Comparison of ENCODE assay signal across 8 cellular contexts in genomic region chr1:245153645-245154428, GRCh38. TPM values are rescaled to one million over a fixed set of nuclear protein-coding genes. Genes with fewer than 3 reads are reported as not detected.
DNase-seq lines count a peak whose midpoint lies in the region; ATAC-seq and TF ChIP-seq lines count a peak whose summit lies in the region.

No MANE protein-coding gene starts in this region.

- H3K4me1 ChIP-seq in HUES64 (ENCODE audit: insufficient read depth, low read length) (peaks cover 12% of the 10 kb centered on the region; the same call in 1 of the 2 replicates), foreskin keratinocyte (no peaks in the 10 kb centered on the region), ovary (ENCODE audit: insufficient read depth) (peaks cover 12% of the 10 kb centered on the region)

- no peaks in the 10 kb centered on the region for H3K36me3 ChIP-seq in HUES64 (ENCODE audit: insufficient read depth, low read length)
- H3K36me3 ChIP-seq in ovary: no peaks in the 10 kb centered on the region

- H3K4me1 Mint-ChIP-seq in activated CD8-positive, alpha-beta memory T cell treated with anti-CD3 and anti-CD28 coated beads, Interleukin-2, amount 10 ng/mL, durations not matched to agents 7 days and 5 days: peaks cover 27% of the 10 kb centered on the region

- peak overlapping the region; percentile 62 for H3K4me3 Mint-ChIP-seq in activated CD8-positive, alpha-beta memory T cell treated with anti-CD3 and anti-CD28 coated beads, Interleukin-2, amount 10 ng/mL, durations not matched to agents 7 days and 5 days

- TF ChIP-seq POLR2A in ovary (IDR thresholded peaks at IDR 0.05): no peak

- H3K27ac ChIP-seq in HUES64 (ENCODE audit: low read depth, low read length): no peak overlapping the region
- no peak overlapping the region for H3K27ac ChIP-seq in foreskin keratinocyte
- no peak overlapping the region for H3K27ac ChIP-seq in ovary

- H3K27me3 ChIP-seq in HUES64 (ENCODE audit: insufficient read depth, low read length) (peaks cover 69% of the 10 kb centered on the region), foreskin keratinocyte (peaks cover 8% of the 10 kb centered on the region), ovary (no peaks in the 10 kb centered on the region)

- 1% methylated on average over 70 of the region's 70 CpGs for WGBS in HUES64
- 1 to 2% (median 1%) methylated on average over 39 to 70 of the region's 70 CpGs for WGBS in ovary, 3 donors

- no peak for ATAC-seq in activated CD8-positive, alpha-beta memory T cell treated with anti-CD3 and anti-CD28 coated beads, Interleukin-2, amount 10 ng/mL, durations not matched to agents 7 days and 5 days
- no peak for ATAC-seq in foreskin keratinocyte
- no peak for ATAC-seq in HG02938 (IDR thresholded peaks at IDR 0.05; ENCODE audit: unreplicated experiment)
- ATAC-seq in GM18870 (IDR thresholded peaks at IDR 0.05; ENCODE audit: unreplicated experiment): no peak

- DNase-seq in DMS53 treated with DMSO at 0.1 percent for 48 hours (lab: John Stamatoyannopoulos, UW; ENCODE audit: unreplicated experiment) (peak; percentile 43), foreskin keratinocyte (peak; percentile 21 to 33), ovary (peak in 3 of 5 donors; percentile 31 to 41 (median 34)), foreskin melanocyte (no peak)
- no peak for DNase-seq in activated CD8-positive, alpha-beta memory T cell treated with anti-CD3 and anti-CD28 coated beads, Interleukin-2, amount 10 ng/mL, durations not matched to agents 7 days and 5 days

- CTCF ChIA-PET in activated CD8-positive, alpha-beta memory T cell treated with anti-CD3 and anti-CD28 coated beads, Interleukin-2, amount 10 ng/mL, durations not matched to agents 7 days and 5 days (lab: Charles Lee): interaction anchor here (0.7 to 2.6 kb wide), 22 partner anchors 13 to 1339 kb away, joined by 3 to 15 read pairs (median 6); no protein-coding TSS in a partner anchor

- H3K9me3 Mint-ChIP-seq in activated CD8-positive, alpha-beta memory T cell treated with anti-CD3 and anti-CD28 coated beads, Interleukin-2, amount 10 ng/mL, durations not matched to agents 7 days and 5 days (ENCODE audit: low read depth): no peaks in the 10 kb centered on the region

- no peak overlapping the region for H3K27ac Mint-ChIP-seq in activated CD8-positive, alpha-beta memory T cell treated with anti-CD3 and anti-CD28 coated beads, Interleukin-2, amount 10 ng/mL, durations not matched to agents 7 days and 5 days

- H3K36me3 Mint-ChIP-seq in activated CD8-positive, alpha-beta memory T cell treated with anti-CD3 and anti-CD28 coated beads, Interleukin-2, amount 10 ng/mL, durations not matched to agents 7 days and 5 days: no peaks in the 10 kb centered on the region

- H3K9ac ChIP-seq in HUES64 (ENCODE audit: low read depth, low read length): peak overlapping the region; percentile 46

- no peak for TF ChIP-seq EP300 in ovary (IDR thresholded peaks at IDR 0.05)

- peaks cover 71% of the 10 kb centered on the region for H3K27me3 Mint-ChIP-seq in activated CD8-positive, alpha-beta memory T cell treated with anti-CD3 and anti-CD28 coated beads, Interleukin-2, amount 10 ng/mL, durations not matched to agents 7 days and 5 days

- H3K9me3 ChIP-seq in HUES64 (ENCODE audit: insufficient read depth, low read depth, low read length) (no peaks in the 10 kb centered on the region), ovary (no peaks in the 10 kb centered on the region)

- H3K4me3 ChIP-seq in HUES64 (ENCODE audit: low read length) (peak overlapping the region; percentile 66), ovary (peak overlapping the region; percentile 42)

- intact Hi-C loops in ovary (cut with DNase I): loop anchor here in 3 of 4 donors (2.0 to 10.0 kb wide), 5 partner anchors 851 to 1338 kb away; no protein-coding TSS in a partner anchor

- TF ChIP-seq CTCF in foreskin keratinocyte (conservative IDR thresholded peaks at IDR 0.05) (no peak), ovary (IDR thresholded peaks at IDR 0.05) (no peak)

RNA-seq across cellular contexts. Expression of gene KIF26B, which starts 0.9 kb away (rescaled TPM):
- 2.0 TPM for polyA plus RNA-seq in HUES64 (2013, experiment 1 of 2)
- polyA plus RNA-seq in HUES64 (2013, experiment 2 of 2): 3.2 TPM
- under 1 TPM in 1 of 2 experiments, not detected in 1; 0.28 TPM for total RNA-seq in activated CD8-positive, alpha-beta memory T cell treated with anti-CD3 and anti-CD28 coated beads, Interleukin-2, amount 10 ng/mL, durations not matched to agents 7 days and 5 days
- total RNA-seq in foreskin keratinocyte: 1.0 and 1.9 TPM in 2 replicates
- polyA plus RNA-seq in foreskin keratinocyte: 0.21 and 0.41 TPM in 2 replicates
- 1 to 10 TPM in 4 of 7 donors, under 1 TPM in 3; 0.28 to 4.0 (median 1.4) TPM for total RNA-seq in ovary
- polyA plus RNA-seq in ovary: under 1 TPM; 0.30 to 0.37 TPM

Comparison
In these comparisons a context has a peak if more than half of its experiments do, and no peak if none do; other contexts are left out.
1. DNase-seq: peak in DMS53 treated with DMSO at 0.1 percent for 48 hours (single experiment), foreskin keratinocyte (2 of 2) and ovary (3 of 5); none in activated CD8-positive, alpha-beta memory T cell treated with anti-CD3 and anti-CD28 coated beads, Interleukin-2, amount 10 ng/mL, durations not matched to agents 7 days and 5 days (single experiment) and foreskin melanocyte (single experiment).